In genomic region chr3:27844052-27844675, GRCh38 we compare ENCODE assay signal across 32 cellular contexts.
"Had no signal": no experiment of that assay in that cellular context is flagged by ENCODE, and none has a peak within 500 bp of the region (broad histone marks: within the 10 kb centered on the region; RNA-seq: fewer than 3 reads in every experiment).

No MANE protein-coding gene starts in this region.

- H3K9me3 ChIP-seq: adrenal gland, body of pancreas, breast epithelium, Peyer's patch, SJSA1, SK-N-SH had no signal

- H3K4me3 Mint-ChIP-seq: activated T-helper 1 cell treated with anti-CD3 and anti-CD28 coated beads, Interleukin-12 subunit alpha, Interleukin-12 subunit beta, Interleukin-2, Interleukin-4 antibody, amounts not matched to agents 30 ng/mL and 10 ng/mL and 1 ng/mL, durations not matched to agents 14 hours and 24 hours and 36 hours; T-helper 1 cell treated with Interleukin-12 subunit alpha and Interleukin-12 subunit beta and Interleukin-4 antibody, amounts not matched to agents 30 μg/mL and 1 μg/mL, for 36 hours; T-helper 2 cell treated with Interferon-gamma antibody and Interleukin-4, amounts not matched to agents 5 μg/mL and 100 μg/mL, for 36 hours had no signal

- H3K9ac ChIP-seq: SK-N-SH had no signal

- H3K36me3 Mint-ChIP-seq: activated naive CD4-positive, alpha-beta T cell treated with anti-CD3 and anti-CD28 coated beads, Interleukin-2, amount 50 U/mL, for 72 hours had no signal

- ATAC-seq: body of pancreas, PC-3 had no signal

- H3K4me3 ChIP-seq: adrenal gland, body of pancreas, breast epithelium, coronary artery, Peyer's patch, SJSA1 had no signal

- H3K27me3 ChIP-seq: adrenal gland, body of pancreas, breast epithelium, Peyer's patch, SJSA1 had no signal

- FAIRE-seq: astrocyte, TTC549 had no signal

- H3K4me1 ChIP-seq: adrenal gland, breast epithelium, Peyer's patch, SJSA1 had no signal

- H3K27ac Mint-ChIP-seq: activated naive CD4-positive, alpha-beta T cell treated with anti-CD3 and anti-CD28 coated beads, Interleukin-2, amount 50 U/mL, for 72 hours; activated T-helper 1 cell treated with anti-CD3 and anti-CD28 coated beads, Interleukin-12 subunit alpha, Interleukin-12 subunit beta, Interleukin-2, Interleukin-4 antibody, amounts not matched to agents 30 ng/mL and 10 ng/mL and 1 ng/mL, durations not matched to agents 14 hours and 24 hours and 36 hours; T-helper 1 cell treated with Interleukin-12 subunit alpha and Interleukin-12 subunit beta and Interleukin-4 antibody, amounts not matched to agents 30 μg/mL and 1 μg/mL, for 36 hours; T-helper 2 cell treated with Interferon-gamma antibody and Interleukin-4, amounts not matched to agents 5 μg/mL and 100 μg/mL, for 36 hours had no signal

- H3K4me2 ChIP-seq: SK-N-SH had no signal

- H3K27ac ChIP-seq: adrenal gland, body of pancreas, breast epithelium, coronary artery, Peyer's patch, SJSA1 had no signal

- DNase-seq: activated CD4-positive, alpha-beta T cell treated with anti-CD3 and anti-CD28 coated beads for 4 hours; activated CD4-positive, alpha-beta T cell treated with anti-CD3 and anti-CD28 coated beads, Interleukin-2, amount 50 U/mL, for 4 hours; activated effector memory CD4-positive, alpha-beta T cell treated with anti-CD3 and anti-CD28 coated beads, Interleukin-2, amount 50 U/mL, for 16 hours; activated naive CD4-positive, alpha-beta T cell; adrenal gland; body of pancreas; Karpas-422; KBM-7; NCI-H1048; NCI-H1105 treated with DMSO at 0.1 percent for 48 hours; NCI-H1436; NCI-H1694; NCI-H1930; NCI-H2081 treated with DMSO at 0.1 percent for 48 hours; NCI-H226; NCI-H446 treated with DMSO at 0.1 percent for 48 hours; NCI-H524; NK-92 treated with Interleukin-12 subunit alpha and Interleukin-12 subunit beta, amount 100 ng/mL, for 24 hours; PC-3; Peyer's patch; RPMI8226; SHP77 treated with DMSO at 0.1 percent for 48 hours; SK-N-SH had no signal

- H3K36me3 ChIP-seq: adrenal gland, breast epithelium, Peyer's patch, SJSA1 had no signal
